6 cellular contexts compared by ENCODE assay signal in genomic region chr9:137579259-137579604, GRCh38. TPM values are rescaled to one million over a fixed set of nuclear protein-coding genes. Genes with fewer than 3 reads are reported as not detected.
DNase-seq lines count a peak whose midpoint lies in the region; ATAC-seq and TF ChIP-seq lines count a peak whose summit lies in the region.

No MANE protein-coding gene starts in this region.

- intact Hi-C loops in thyroid gland (cut with DNase I): no loop called here

- DNase-seq in activated CD8-positive, alpha-beta memory T cell treated with anti-CD3 and anti-CD28 coated beads, Interleukin-2, amount 10 ng/mL, durations not matched to agents 7 days and 5 days: no peak
- no peak for DNase-seq in activated CD8-positive, alpha-beta memory T cell treated with anti-CD3 and anti-CD28 coated beads for 24 hours
- no peak for DNase-seq in foreskin keratinocyte
- no peak for DNase-seq in thyroid gland
- no peak for DNase-seq in GM19240 (ENCODE audit: insufficient read length, low spot score)

- peaks cover 14% of the 10 kb centered on the region for H3K36me3 Mint-ChIP-seq in activated CD8-positive, alpha-beta memory T cell treated with anti-CD3 and anti-CD28 coated beads, Interleukin-2, amount 10 ng/mL, durations not matched to agents 7 days and 5 days

- H3K27ac Mint-ChIP-seq in activated CD8-positive, alpha-beta memory T cell treated with anti-CD3 and anti-CD28 coated beads, Interleukin-2, amount 10 ng/mL, durations not matched to agents 7 days and 5 days: peak overlapping the region; percentile 49

- H3K4me1 ChIP-seq in foreskin keratinocyte: peaks cover 11% of the 10 kb centered on the region
- H3K4me1 ChIP-seq in thyroid gland: peaks cover 13 to 19% of the 10 kb centered on the region in 2 donors

- no peaks in the 10 kb centered on the region for H3K27me3 Mint-ChIP-seq in activated CD8-positive, alpha-beta memory T cell treated with anti-CD3 and anti-CD28 coated beads, Interleukin-2, amount 10 ng/mL, durations not matched to agents 7 days and 5 days

- H3K27me3 ChIP-seq in foreskin keratinocyte (no peaks in the 10 kb centered on the region), thyroid gland (no peaks in the 10 kb centered on the region)

- no peak overlapping the region for H3K27ac ChIP-seq in foreskin keratinocyte
- H3K27ac ChIP-seq in thyroid gland: peak overlapping the region in 2 of 3 donors; percentile 44 to 72

- H3K4me3 ChIP-seq in thyroid gland (replicated peaks in 1 of 3): peak overlapping the region in 2 of 3 donors; percentile 94

- CTCF ChIA-PET in activated CD8-positive, alpha-beta memory T cell treated with anti-CD3 and anti-CD28 coated beads, Interleukin-2, amount 10 ng/mL, durations not matched to agents 7 days and 5 days (lab: Charles Lee): interaction anchor here (0.6 to 3.0 kb wide), 15 partner anchors 9 to 1170 kb away, joined by 3 to 19 read pairs (median 4); partner anchors contain the start of genes EHMT1, MRPL41 and ZMYND19

- peaks cover 8 to 12% of the 10 kb centered on the region in 2 donors for H3K36me3 ChIP-seq in thyroid gland

- H3K4me1 Mint-ChIP-seq in activated CD8-positive, alpha-beta memory T cell treated with anti-CD3 and anti-CD28 coated beads, Interleukin-2, amount 10 ng/mL, durations not matched to agents 7 days and 5 days: peaks cover 35% of the 10 kb centered on the region

- no peaks in the 10 kb centered on the region for H3K9me3 ChIP-seq in thyroid gland

- no peaks in the 10 kb centered on the region for H3K9me3 Mint-ChIP-seq in activated CD8-positive, alpha-beta memory T cell treated with anti-CD3 and anti-CD28 coated beads, Interleukin-2, amount 10 ng/mL, durations not matched to agents 7 days and 5 days (ENCODE audit: low read depth)

- TF ChIP-seq POLR2A in thyroid gland (IDR thresholded peaks at IDR 0.05): no peak

- TF ChIP-seq CTCF in foreskin keratinocyte (conservative IDR thresholded peaks at IDR 0.05) (no peak), thyroid gland (IDR thresholded peaks at IDR 0.05) (peak in 1 of 6 experiments; percentile 17)

- peak overlapping the region; percentile 80 for H3K4me3 Mint-ChIP-seq in activated CD8-positive, alpha-beta memory T cell treated with anti-CD3 and anti-CD28 coated beads, Interleukin-2, amount 10 ng/mL, durations not matched to agents 7 days and 5 days

- no peak for ATAC-seq in activated CD8-positive, alpha-beta memory T cell treated with anti-CD3 and anti-CD28 coated beads, Interleukin-2, amount 10 ng/mL, durations not matched to agents 7 days and 5 days
- ATAC-seq in foreskin keratinocyte (peak; percentile 35), HG02852 (IDR thresholded peaks at IDR 0.05; ENCODE audit: unreplicated experiment) (no peak)

- WGBS in thyroid gland, 2 donors: 26 to 32% methylated on average over 4 to 6 of the region's 19 CpGs

RNA-seq across cellular contexts. Expression of gene DPH7, which starts 0.5 kb away (rescaled TPM):
- 10 to 100 TPM; 39.9 to 45.1 TPM for total RNA-seq in activated CD8-positive, alpha-beta memory T cell treated with anti-CD3 and anti-CD28 coated beads, Interleukin-2, amount 10 ng/mL, durations not matched to agents 7 days and 5 days
- 29.6 and 30.2 TPM in 2 replicates for total RNA-seq in foreskin keratinocyte
- polyA plus RNA-seq in foreskin keratinocyte: 27.2 and 28.9 TPM in 2 replicates
- 10 to 100 TPM; 20.8 to 47.4 (median 34.1) TPM for total RNA-seq in thyroid gland

RNA-seq across cellular contexts. Expression of gene ZMYND19, which starts 11.1 kb away (rescaled TPM):
- 10 to 100 TPM; 34.0 to 46.0 TPM for total RNA-seq in activated CD8-positive, alpha-beta memory T cell treated with anti-CD3 and anti-CD28 coated beads, Interleukin-2, amount 10 ng/mL, durations not matched to agents 7 days and 5 days
- total RNA-seq in foreskin keratinocyte (41.8 and 56.1 TPM in 2 replicates), thyroid gland (10 to 100 TPM in 1 of 4 donors, 1 to 10 TPM in 3; 8.7 to 14.3 (median 9.5) TPM)
- 51.4 and 64.6 TPM in 2 replicates for polyA plus RNA-seq in foreskin keratinocyte

RNA-seq across cellular contexts. Expression of gene ARRDC1, which starts 26.3 kb away (rescaled TPM):
- total RNA-seq in activated CD8-positive, alpha-beta memory T cell treated with anti-CD3 and anti-CD28 coated beads, Interleukin-2, amount 10 ng/mL, durations not matched to agents 7 days and 5 days: 10 to 100 TPM; 49.0 to 50.1 TPM
- total RNA-seq in foreskin keratinocyte: 72.3 and 81.9 TPM in 2 replicates
- polyA plus RNA-seq in foreskin keratinocyte: 103 and 119 TPM in 2 replicates
- total RNA-seq in thyroid gland: 10 to 100 TPM; 45.6 to 66.2 (median 61.2) TPM

RNA-seq across cellular contexts. Expression of gene MRPL41, which starts 27.6 kb away (rescaled TPM):
- total RNA-seq in activated CD8-positive, alpha-beta memory T cell treated with anti-CD3 and anti-CD28 coated beads, Interleukin-2, amount 10 ng/mL, durations not matched to agents 7 days and 5 days: 10 to 100 TPM; 57.9 to 58.3 TPM
- 53.2 and 55.8 TPM in 2 replicates for total RNA-seq in foreskin keratinocyte
- polyA plus RNA-seq in foreskin keratinocyte: 80.9 and 88.0 TPM in 2 replicates
- 10 to 100 TPM; 24.5 to 67.2 (median 47.7) TPM for total RNA-seq in thyroid gland

RNA-seq across cellular contexts. Expression of gene PNPLA7, which starts 29.0 kb away (rescaled TPM):
- 1 to 10 TPM; 3.0 to 3.2 TPM for total RNA-seq in activated CD8-positive, alpha-beta memory T cell treated with anti-CD3 and anti-CD28 coated beads, Interleukin-2, amount 10 ng/mL, durations not matched to agents 7 days and 5 days
- 0.07 and 0.10 TPM in 2 replicates for total RNA-seq in foreskin keratinocyte
- polyA plus RNA-seq in foreskin keratinocyte: 0.04 and 0.19 TPM in 2 replicates
- 10 to 100 TPM; 10.1 to 23.6 (median 11.6) TPM for total RNA-seq in thyroid gland
